10 cellular contexts compared by ENCODE assay signal in genomic region chr20:3727333-3728035, GRCh38. TPM values are rescaled to one million over a fixed set of nuclear protein-coding genes. Genes with fewer than 3 reads are reported as not detected.
DNase-seq lines count a peak whose midpoint lies in the region; ATAC-seq and TF ChIP-seq lines count a peak whose summit lies in the region.
"Had no signal": no experiment of that assay in that cellular context is flagged by ENCODE, and none has a peak within 500 bp of the region (broad histone marks: within the 10 kb centered on the region; RNA-seq: fewer than 3 reads in every experiment).

No MANE protein-coding gene starts in this region.

- no peaks in the 10 kb centered on the region for H3K9me3 Mint-ChIP-seq in activated naive CD4-positive, alpha-beta T cell treated with anti-CD3 and anti-CD28 coated beads, Interleukin-2, amount 50 U/mL, for 72 hours
- H3K9me3 Mint-ChIP-seq: stimulated activated naive CD8-positive, alpha-beta T cell treated with anti-CD3 and anti-CD28 coated beads, Interleukin-15, amount 100 ng/mL, for 72 hours had no signal

- H3K4me3 ChIP-seq in choroid plexus epithelial cell (ENCODE audit: low read depth, low read length), result no peak overlapping the region

- peak; percentile 25 for TF ChIP-seq CTCF in choroid plexus epithelial cell (conservative IDR thresholded peaks at IDR 0.05; ENCODE audit: low read depth, low read length)
- TF ChIP-seq CTCF in omental fat pad (IDR thresholded peaks at IDR 0.05), result no peak

- no peaks in the 10 kb centered on the region for H3K36me3 Mint-ChIP-seq in activated naive CD4-positive, alpha-beta T cell treated with anti-CD3 and anti-CD28 coated beads, Interleukin-2, amount 50 U/mL, for 72 hours

- no peak overlapping the region for H3K27ac Mint-ChIP-seq in activated naive CD4-positive, alpha-beta T cell treated with anti-CD3 and anti-CD28 coated beads, Interleukin-2, amount 50 U/mL, for 72 hours
- H3K27ac Mint-ChIP-seq: stimulated activated naive CD8-positive, alpha-beta T cell treated with anti-CD3 and anti-CD28 coated beads, Interleukin-15, amount 100 ng/mL, for 72 hours had no signal

- DNase-seq in ELF-1 (ENCODE audit: low read depth, low spot score) (peak; percentile 69), choroid plexus epithelial cell (ENCODE audit: low read depth) (peak; percentile 24), omental fat pad (ENCODE audit: low spot score) (no peak), SIG-M5 treated with dmso at 0.1 percent for 504 hours (lab: John Stamatoyannopoulos, UW; ENCODE audit: unreplicated experiment) (no peak)
- no peak for DNase-seq in activated naive CD4-positive, alpha-beta T cell treated with anti-CD3 and anti-CD28 coated beads, Interleukin-2, amount 50 U/mL, for 72 hours (ENCODE audit: low spot score in 2 of 2)
- DNase-seq: activated CD4-positive, alpha-beta T cell treated with anti-CD3 and anti-CD28 coated beads, Interleukin-2, amount 50 U/mL, for 48 hours; effector memory CD4-positive, alpha-beta T cell; NCI-H2227 treated with DMSO at 0.1 percent for 48 hours; stimulated activated naive CD8-positive, alpha-beta T cell treated with anti-CD3 and anti-CD28 coated beads, Interleukin-15, amount 100 ng/mL, for 72 hours had no signal

- peak; percentile 75 for ATAC-seq in omental fat pad (ENCODE audit: low FRiP score)
- ATAC-seq in HG03378 (IDR thresholded peaks at IDR 0.05; ENCODE audit: unreplicated experiment), result no peak
- no peak for ATAC-seq in activated naive CD4-positive, alpha-beta T cell treated with anti-CD3 and anti-CD28 coated beads, Interleukin-2, amount 50 U/mL, for 72 hours
- ATAC-seq: stimulated activated naive CD8-positive, alpha-beta T cell treated with anti-CD3 and anti-CD28 coated beads, Interleukin-15, amount 100 ng/mL, for 72 hours had no signal

RNA-seq across cellular contexts. Expression of gene HSPA12B, which starts 5.0 kb away (rescaled TPM):
- 10 to 100 TPM in 2 of 4 donors, 1 to 10 TPM in 2; 7.7 to 58.2 (median 19.3) TPM for total RNA-seq in omental fat pad
- total RNA-seq in activated naive CD4-positive, alpha-beta T cell treated with anti-CD3 and anti-CD28 coated beads, Interleukin-2, amount 50 U/mL, for 72 hours, result not detected

RNA-seq across cellular contexts. Expression of gene SIGLEC1, which starts 15.1 kb away (rescaled TPM):
- total RNA-seq in omental fat pad, result 10 to 100 TPM; 14.2 to 57.5 (median 27.5) TPM
- total RNA-seq in activated naive CD4-positive, alpha-beta T cell treated with anti-CD3 and anti-CD28 coated beads, Interleukin-2, amount 50 U/mL, for 72 hours, result under 1 TPM in 1 of 2 donors, not detected in 1; 0.14 TPM

RNA-seq across cellular contexts. Expression of gene ADISSP, which starts 40.1 kb away (rescaled TPM):
- 10 to 100 TPM; 19.7 to 32.3 (median 30.3) TPM for total RNA-seq in omental fat pad
- 10 to 100 TPM; 44.7 to 45.0 TPM for total RNA-seq in activated naive CD4-positive, alpha-beta T cell treated with anti-CD3 and anti-CD28 coated beads, Interleukin-2, amount 50 U/mL, for 72 hours

RNA-seq across cellular contexts. Expression of gene ADAM33, which starts 45.7 kb away (rescaled TPM):
- 10 to 100 TPM; 27.3 to 94.4 (median 51.9) TPM for total RNA-seq in omental fat pad
- not detected for total RNA-seq in activated naive CD4-positive, alpha-beta T cell treated with anti-CD3 and anti-CD28 coated beads, Interleukin-2, amount 50 U/mL, for 72 hours

RNA-seq across cellular contexts. Expression of gene SPEF1, which starts 53.8 kb away (rescaled TPM):
- total RNA-seq in omental fat pad, result under 1 TPM in 1 of 4 donors, not detected in 3; 0.56 TPM
- under 1 TPM in 1 of 2 donors, not detected in 1; 0.14 TPM for total RNA-seq in activated naive CD4-positive, alpha-beta T cell treated with anti-CD3 and anti-CD28 coated beads, Interleukin-2, amount 50 U/mL, for 72 hours

Comparison
In these comparisons a context has a peak if more than half of its experiments do, and no peak if none do; other contexts are left out.
1. DNase-seq: peak in ELF-1 (single experiment) and choroid plexus epithelial cell (single experiment); none in omental fat pad (single experiment), SIG-M5 treated with dmso at 0.1 percent for 504 hours (single experiment) and activated naive CD4-positive, alpha-beta T cell treated with anti-CD3 and anti-CD28 coated beads, Interleukin-2, amount 50 U/mL, for 72 hours (0 of 2).
2. RNA of gene HSPA12B, which starts 5.0 kb away (total RNA-seq): 7.7 to 58.2 TPM in omental fat pad; not detected in activated naive CD4-positive, alpha-beta T cell treated with anti-CD3 and anti-CD28 coated beads, Interleukin-2, amount 50 U/mL, for 72 hours; every median in the first group is over 4 times any median in the second.
3. RNA of gene SIGLEC1, which starts 15.1 kb away (total RNA-seq): 14.2 to 57.5 TPM in omental fat pad; 0.14 TPM in activated naive CD4-positive, alpha-beta T cell treated with anti-CD3 and anti-CD28 coated beads, Interleukin-2, amount 50 U/mL, for 72 hours; every median in the first group is over 10 times any median in the second.